1 cellular context compared by ENCODE assay signal in the genomic region with DNA sequence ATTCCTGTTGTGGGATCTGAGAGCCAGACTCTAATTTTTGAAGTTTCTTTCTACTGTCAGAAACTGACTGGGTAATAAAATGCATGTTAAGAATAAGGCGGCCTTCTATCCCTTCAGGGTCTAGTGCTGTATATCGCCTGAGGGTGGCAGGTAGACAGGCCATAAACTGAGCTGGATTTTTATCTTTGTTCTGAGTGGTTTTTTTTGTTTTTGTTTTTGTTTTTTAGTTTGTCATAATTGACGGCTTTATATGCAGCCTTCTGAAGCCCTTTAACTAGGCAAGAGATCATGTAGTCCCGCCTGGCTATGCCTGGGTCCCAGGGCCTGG.
TF ChIP-seq lines count a peak whose summit lies in the region.

No MANE protein-coding gene starts in this region.

TF ChIP-seq in K562, 482 proteins besides CTCF, POLR2A, EP300 and RAD21 (continued from another document and continues in another):
- TF ChIP-seq, protein P1, sequence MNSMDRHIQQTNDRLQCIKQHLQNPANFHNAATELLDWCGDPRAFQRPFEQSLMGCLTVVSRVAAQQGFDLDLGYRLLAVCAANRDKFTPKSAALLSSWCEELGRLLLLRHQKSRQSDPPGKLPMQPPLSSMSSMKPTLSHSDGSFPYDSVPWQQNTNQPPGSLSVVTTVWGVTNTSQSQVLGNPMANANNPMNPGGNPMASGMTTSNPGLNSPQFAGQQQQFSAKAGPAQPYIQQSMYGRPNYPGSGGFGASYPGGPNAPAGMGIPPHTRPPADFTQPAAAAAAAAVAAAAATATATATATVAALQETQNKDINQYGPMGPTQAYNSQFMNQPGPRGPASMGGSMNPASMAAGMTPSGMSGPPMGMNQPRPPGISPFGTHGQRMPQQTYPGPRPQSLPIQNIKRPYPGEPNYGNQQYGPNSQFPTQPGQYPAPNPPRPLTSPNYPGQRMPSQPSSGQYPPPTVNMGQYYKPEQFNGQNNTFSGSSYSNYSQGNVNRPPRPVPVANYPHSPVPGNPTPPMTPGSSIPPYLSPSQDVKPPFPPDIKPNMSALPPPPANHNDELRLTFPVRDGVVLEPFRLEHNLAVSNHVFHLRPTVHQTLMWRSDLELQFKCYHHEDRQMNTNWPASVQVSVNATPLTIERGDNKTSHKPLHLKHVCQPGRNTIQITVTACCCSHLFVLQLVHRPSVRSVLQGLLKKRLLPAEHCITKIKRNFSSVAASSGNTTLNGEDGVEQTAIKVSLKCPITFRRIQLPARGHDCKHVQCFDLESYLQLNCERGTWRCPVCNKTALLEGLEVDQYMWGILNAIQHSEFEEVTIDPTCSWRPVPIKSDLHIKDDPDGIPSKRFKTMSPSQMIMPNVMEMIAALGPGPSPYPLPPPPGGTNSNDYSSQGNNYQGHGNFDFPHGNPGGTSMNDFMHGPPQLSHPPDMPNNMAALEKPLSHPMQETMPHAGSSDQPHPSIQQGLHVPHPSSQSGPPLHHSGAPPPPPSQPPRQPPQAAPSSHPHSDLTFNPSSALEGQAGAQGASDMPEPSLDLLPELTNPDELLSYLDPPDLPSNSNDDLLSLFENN (IDR thresholded peaks at IDR 0.05; ENCODE audit: low read depth in 2 of 2, low read length in 2 of 2), result no peak
- TF ChIP-seq, protein P2, sequence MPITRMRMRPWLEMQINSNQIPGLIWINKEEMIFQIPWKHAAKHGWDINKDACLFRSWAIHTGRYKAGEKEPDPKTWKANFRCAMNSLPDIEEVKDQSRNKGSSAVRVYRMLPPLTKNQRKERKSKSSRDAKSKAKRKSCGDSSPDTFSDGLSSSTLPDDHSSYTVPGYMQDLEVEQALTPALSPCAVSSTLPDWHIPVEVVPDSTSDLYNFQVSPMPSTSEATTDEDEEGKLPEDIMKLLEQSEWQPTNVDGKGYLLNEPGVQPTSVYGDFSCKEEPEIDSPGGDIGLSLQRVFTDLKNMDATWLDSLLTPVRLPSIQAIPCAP (CRISPR knock-in tag; IDR thresholded peaks at IDR 0.05; ENCODE audit: borderline replicate concordance), result no peak
- TF ChIP-seq, protein P3, sequence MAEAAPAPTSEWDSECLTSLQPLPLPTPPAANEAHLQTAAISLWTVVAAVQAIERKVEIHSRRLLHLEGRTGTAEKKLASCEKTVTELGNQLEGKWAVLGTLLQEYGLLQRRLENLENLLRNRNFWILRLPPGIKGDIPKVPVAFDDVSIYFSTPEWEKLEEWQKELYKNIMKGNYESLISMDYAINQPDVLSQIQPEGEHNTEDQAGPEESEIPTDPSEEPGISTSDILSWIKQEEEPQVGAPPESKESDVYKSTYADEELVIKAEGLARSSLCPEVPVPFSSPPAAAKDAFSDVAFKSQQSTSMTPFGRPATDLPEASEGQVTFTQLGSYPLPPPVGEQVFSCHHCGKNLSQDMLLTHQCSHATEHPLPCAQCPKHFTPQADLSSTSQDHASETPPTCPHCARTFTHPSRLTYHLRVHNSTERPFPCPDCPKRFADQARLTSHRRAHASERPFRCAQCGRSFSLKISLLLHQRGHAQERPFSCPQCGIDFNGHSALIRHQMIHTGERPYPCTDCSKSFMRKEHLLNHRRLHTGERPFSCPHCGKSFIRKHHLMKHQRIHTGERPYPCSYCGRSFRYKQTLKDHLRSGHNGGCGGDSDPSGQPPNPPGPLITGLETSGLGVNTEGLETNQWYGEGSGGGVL (CRISPR knock-in tag; IDR thresholded peaks at IDR 0.05), result no peak
- TF ChIP-seq POLR2B (IDR thresholded peaks at IDR 0.05; ENCODE audit: low read depth, partially characterized antibody) (no peak), MCM3 (IDR thresholded peaks at IDR 0.05) (no peak), ELF1 (tag; IDR thresholded peaks at IDR 0.05) (0 out of 2 replicates have a peak, but pooled peaks have one; percentile 11), TCF7L2 (IDR thresholded peaks at IDR 0.05; ENCODE audit: low read depth, low read length) (no peak), MTA2 (IDR thresholded peaks at IDR 0.05; ENCODE audit: low read depth) (no peak), ZNF347 (CRISPR knock-in tag; IDR thresholded peaks at IDR 0.05; ENCODE audit: low read depth) (no peak), NR2C1 (IDR thresholded peaks at IDR 0.05) (no peak), NR2C1 (tag; IDR thresholded peaks at IDR 0.05) (no peak), ZNF589 (CRISPR knock-in tag; IDR thresholded peaks at IDR 0.05; ENCODE audit: low read depth) (no peak), ZKSCAN8 (CRISPR knock-in tag; IDR thresholded peaks at IDR 0.05) (no peak), SAFB (IDR thresholded peaks at IDR 0.05; ENCODE audit: borderline replicate concordance, low read depth, low read length) (no peak), ZNF707 (CRISPR knock-in tag; conservative IDR thresholded peaks at IDR 0.05) (no peak), CEBPB (tag; IDR thresholded peaks at IDR 0.05) (no peak), ZC3H4 (CRISPR knock-in tag; IDR thresholded peaks at IDR 0.05; ENCODE audit: borderline replicate concordance) (no peak; the same call in 1 of the 2 replicates), CSDE1 (IDR thresholded peaks at IDR 0.05) (no peak), ZFP30 (CRISPR knock-in tag; IDR thresholded peaks at IDR 0.05; ENCODE audit: borderline replicate concordance) (no peak), ZNF584 (CRISPR knock-in tag; IDR thresholded peaks at IDR 0.05; ENCODE audit: low read depth) (no peak), ARHGAP35 (IDR thresholded peaks at IDR 0.05; ENCODE audit: partially characterized antibody) (no peak), ZNF408 (CRISPR knock-in tag; IDR thresholded peaks at IDR 0.05; ENCODE audit: low read depth) (no peak), BRD4 (IDR thresholded peaks at IDR 0.05) (peak; percentile 85; the same call in 1 of the 2 replicates), MBD2 (IDR thresholded peaks at IDR 0.05; ENCODE audit: borderline replicate concordance, low read depth) (0 out of 2 replicates have a peak, but pooled peaks have one; percentile 4)
- TF ChIP-seq, protein P4, sequence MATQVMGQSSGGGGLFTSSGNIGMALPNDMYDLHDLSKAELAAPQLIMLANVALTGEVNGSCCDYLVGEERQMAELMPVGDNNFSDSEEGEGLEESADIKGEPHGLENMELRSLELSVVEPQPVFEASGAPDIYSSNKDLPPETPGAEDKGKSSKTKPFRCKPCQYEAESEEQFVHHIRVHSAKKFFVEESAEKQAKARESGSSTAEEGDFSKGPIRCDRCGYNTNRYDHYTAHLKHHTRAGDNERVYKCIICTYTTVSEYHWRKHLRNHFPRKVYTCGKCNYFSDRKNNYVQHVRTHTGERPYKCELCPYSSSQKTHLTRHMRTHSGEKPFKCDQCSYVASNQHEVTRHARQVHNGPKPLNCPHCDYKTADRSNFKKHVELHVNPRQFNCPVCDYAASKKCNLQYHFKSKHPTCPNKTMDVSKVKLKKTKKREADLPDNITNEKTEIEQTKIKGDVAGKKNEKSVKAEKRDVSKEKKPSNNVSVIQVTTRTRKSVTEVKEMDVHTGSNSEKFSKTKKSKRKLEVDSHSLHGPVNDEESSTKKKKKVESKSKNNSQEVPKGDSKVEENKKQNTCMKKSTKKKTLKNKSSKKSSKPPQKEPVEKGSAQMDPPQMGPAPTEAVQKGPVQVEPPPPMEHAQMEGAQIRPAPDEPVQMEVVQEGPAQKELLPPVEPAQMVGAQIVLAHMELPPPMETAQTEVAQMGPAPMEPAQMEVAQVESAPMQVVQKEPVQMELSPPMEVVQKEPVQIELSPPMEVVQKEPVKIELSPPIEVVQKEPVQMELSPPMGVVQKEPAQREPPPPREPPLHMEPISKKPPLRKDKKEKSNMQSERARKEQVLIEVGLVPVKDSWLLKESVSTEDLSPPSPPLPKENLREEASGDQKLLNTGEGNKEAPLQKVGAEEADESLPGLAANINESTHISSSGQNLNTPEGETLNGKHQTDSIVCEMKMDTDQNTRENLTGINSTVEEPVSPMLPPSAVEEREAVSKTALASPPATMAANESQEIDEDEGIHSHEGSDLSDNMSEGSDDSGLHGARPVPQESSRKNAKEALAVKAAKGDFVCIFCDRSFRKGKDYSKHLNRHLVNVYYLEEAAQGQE (CRISPR knock-in tag; IDR thresholded peaks at IDR 0.05; ENCODE audit: low read depth), result no peak
- TF ChIP-seq, protein P5, sequence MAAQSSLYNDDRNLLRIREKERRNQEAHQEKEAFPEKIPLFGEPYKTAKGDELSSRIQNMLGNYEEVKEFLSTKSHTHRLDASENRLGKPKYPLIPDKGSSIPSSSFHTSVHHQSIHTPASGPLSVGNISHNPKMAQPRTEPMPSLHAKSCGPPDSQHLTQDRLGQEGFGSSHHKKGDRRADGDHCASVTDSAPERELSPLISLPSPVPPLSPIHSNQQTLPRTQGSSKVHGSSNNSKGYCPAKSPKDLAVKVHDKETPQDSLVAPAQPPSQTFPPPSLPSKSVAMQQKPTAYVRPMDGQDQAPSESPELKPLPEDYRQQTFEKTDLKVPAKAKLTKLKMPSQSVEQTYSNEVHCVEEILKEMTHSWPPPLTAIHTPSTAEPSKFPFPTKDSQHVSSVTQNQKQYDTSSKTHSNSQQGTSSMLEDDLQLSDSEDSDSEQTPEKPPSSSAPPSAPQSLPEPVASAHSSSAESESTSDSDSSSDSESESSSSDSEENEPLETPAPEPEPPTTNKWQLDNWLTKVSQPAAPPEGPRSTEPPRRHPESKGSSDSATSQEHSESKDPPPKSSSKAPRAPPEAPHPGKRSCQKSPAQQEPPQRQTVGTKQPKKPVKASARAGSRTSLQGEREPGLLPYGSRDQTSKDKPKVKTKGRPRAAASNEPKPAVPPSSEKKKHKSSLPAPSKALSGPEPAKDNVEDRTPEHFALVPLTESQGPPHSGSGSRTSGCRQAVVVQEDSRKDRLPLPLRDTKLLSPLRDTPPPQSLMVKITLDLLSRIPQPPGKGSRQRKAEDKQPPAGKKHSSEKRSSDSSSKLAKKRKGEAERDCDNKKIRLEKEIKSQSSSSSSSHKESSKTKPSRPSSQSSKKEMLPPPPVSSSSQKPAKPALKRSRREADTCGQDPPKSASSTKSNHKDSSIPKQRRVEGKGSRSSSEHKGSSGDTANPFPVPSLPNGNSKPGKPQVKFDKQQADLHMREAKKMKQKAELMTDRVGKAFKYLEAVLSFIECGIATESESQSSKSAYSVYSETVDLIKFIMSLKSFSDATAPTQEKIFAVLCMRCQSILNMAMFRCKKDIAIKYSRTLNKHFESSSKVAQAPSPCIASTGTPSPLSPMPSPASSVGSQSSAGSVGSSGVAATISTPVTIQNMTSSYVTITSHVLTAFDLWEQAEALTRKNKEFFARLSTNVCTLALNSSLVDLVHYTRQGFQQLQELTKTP (IDR thresholded peaks at IDR 0.05; ENCODE audit: low read depth in 1 of 2, partially characterized antibody in 2 of 2), result peak; percentile 13 to 83
- TF ChIP-seq, protein P6, sequence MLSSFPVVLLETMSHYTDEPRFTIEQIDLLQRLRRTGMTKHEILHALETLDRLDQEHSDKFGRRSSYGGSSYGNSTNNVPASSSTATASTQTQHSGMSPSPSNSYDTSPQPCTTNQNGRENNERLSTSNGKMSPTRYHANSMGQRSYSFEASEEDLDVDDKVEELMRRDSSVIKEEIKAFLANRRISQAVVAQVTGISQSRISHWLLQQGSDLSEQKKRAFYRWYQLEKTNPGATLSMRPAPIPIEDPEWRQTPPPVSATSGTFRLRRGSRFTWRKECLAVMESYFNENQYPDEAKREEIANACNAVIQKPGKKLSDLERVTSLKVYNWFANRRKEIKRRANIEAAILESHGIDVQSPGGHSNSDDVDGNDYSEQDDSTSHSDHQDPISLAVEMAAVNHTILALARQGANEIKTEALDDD (IDR thresholded peaks at IDR 0.05), result no peak
- TF ChIP-seq, protein P7, sequence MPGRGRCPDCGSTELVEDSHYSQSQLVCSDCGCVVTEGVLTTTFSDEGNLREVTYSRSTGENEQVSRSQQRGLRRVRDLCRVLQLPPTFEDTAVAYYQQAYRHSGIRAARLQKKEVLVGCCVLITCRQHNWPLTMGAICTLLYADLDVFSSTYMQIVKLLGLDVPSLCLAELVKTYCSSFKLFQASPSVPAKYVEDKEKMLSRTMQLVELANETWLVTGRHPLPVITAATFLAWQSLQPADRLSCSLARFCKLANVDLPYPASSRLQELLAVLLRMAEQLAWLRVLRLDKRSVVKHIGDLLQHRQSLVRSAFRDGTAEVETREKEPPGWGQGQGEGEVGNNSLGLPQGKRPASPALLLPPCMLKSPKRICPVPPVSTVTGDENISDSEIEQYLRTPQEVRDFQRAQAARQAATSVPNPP (IDR thresholded peaks at IDR 0.05; ENCODE audit: borderline replicate concordance, insufficient read depth, insufficient read length), result no peak
- TF ChIP-seq, protein P8, sequence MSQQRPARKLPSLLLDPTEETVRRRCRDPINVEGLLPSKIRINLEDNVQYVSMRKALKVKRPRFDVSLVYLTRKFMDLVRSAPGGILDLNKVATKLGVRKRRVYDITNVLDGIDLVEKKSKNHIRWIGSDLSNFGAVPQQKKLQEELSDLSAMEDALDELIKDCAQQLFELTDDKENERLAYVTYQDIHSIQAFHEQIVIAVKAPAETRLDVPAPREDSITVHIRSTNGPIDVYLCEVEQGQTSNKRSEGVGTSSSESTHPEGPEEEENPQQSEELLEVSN (IDR thresholded peaks at IDR 0.05; ENCODE audit: borderline replicate concordance in 1 of 2, extremely low read depth in 1 of 2, insufficient read depth in 1 of 2, insufficient read length in 1 of 2, low read depth in 1 of 2, low read length in 1 of 2, poor library complexity in 1 of 2, severe bottlenecking in 1 of 2), result no peak
- TF ChIP-seq, protein P9, sequence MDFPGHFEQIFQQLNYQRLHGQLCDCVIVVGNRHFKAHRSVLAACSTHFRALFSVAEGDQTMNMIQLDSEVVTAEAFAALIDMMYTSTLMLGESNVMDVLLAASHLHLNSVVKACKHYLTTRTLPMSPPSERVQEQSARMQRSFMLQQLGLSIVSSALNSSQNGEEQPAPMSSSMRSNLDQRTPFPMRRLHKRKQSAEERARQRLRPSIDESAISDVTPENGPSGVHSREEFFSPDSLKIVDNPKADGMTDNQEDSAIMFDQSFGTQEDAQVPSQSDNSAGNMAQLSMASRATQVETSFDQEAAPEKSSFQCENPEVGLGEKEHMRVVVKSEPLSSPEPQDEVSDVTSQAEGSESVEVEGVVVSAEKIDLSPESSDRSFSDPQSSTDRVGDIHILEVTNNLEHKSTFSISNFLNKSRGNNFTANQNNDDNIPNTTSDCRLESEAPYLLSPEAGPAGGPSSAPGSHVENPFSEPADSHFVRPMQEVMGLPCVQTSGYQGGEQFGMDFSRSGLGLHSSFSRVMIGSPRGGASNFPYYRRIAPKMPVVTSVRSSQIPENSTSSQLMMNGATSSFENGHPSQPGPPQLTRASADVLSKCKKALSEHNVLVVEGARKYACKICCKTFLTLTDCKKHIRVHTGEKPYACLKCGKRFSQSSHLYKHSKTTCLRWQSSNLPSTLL (IDR thresholded peaks at IDR 0.05), result no peak
- TF ChIP-seq, protein P10, sequence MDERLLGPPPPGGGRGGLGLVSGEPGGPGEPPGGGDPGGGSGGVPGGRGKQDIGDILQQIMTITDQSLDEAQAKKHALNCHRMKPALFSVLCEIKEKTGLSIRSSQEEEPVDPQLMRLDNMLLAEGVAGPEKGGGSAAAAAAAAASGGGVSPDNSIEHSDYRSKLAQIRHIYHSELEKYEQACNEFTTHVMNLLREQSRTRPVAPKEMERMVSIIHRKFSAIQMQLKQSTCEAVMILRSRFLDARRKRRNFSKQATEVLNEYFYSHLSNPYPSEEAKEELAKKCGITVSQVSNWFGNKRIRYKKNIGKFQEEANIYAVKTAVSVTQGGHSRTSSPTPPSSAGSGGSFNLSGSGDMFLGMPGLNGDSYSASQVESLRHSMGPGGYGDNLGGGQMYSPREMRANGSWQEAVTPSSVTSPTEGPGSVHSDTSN (CRISPR knock-in tag; IDR thresholded peaks at IDR 0.05; ENCODE audit: low read depth), result no peak
- TF ChIP-seq, protein P10 (tag; conservative IDR thresholded peaks at IDR 0.05; ENCODE audit: low read depth), result no peak
